Comparison of ENCODE assay signal across 13 cellular contexts in genomic region chr17:46108550-46109110, GRCh38.
DNase-seq lines count a peak whose midpoint lies in the region; ATAC-seq and TF ChIP-seq lines count a peak whose summit lies in the region.
"Had no signal": no experiment of that assay in that cellular context is flagged by ENCODE, and none has a peak within 500 bp of the region (broad histone marks: within the 10 kb centered on the region; RNA-seq: fewer than 3 reads in every experiment).

No MANE protein-coding gene starts in this region.

- peak overlapping the region; percentile 66 for H3K27ac Mint-ChIP-seq in CD8-positive, alpha-beta T cell
- peak overlapping the region; percentile 57 to 70 for H3K27ac Mint-ChIP-seq in effector memory CD8-positive, alpha-beta T cell
- H3K27ac Mint-ChIP-seq in natural killer cell, result peak overlapping the region; percentile 32 to 59

- H3K36me3 ChIP-seq in CD8-positive, alpha-beta T cell (ENCODE audit: insufficient read depth, low read length), result no peaks in the 10 kb centered on the region

- CTCF ChIA-PET in CD8-positive, alpha-beta T cell (lab: Charles Lee), result interaction anchor here (0.6 kb wide), 2 partner anchors 38 to 515 kb away, joined by 3 read pairs; no protein-coding TSS in a partner anchor

- DNase-seq in CD8-positive, alpha-beta T cell, result no peak
- peak; percentile 72 for DNase-seq in LNCaP clone FGC (ENCODE audit: low read depth)
- no peak for DNase-seq in effector memory CD8-positive, alpha-beta T cell
- DNase-seq in natural killer cell, result no peak
- DNase-seq in NCI-H748 treated with DMSO at 0.1 percent for 48 hours (lab: John Stamatoyannopoulos, UW), result no peak
- no peak for DNase-seq in NCI-H2029 treated with DMSO at 0.1 percent for 48 hours (lab: John Stamatoyannopoulos, UW)
- DNase-seq in AML-193 (lab: John Stamatoyannopoulos, UW), result no peak
- DNase-seq: activated CD4-positive, alpha-beta T cell treated with anti-CD3 and anti-CD28 coated beads, Interleukin-2, amount 50 U/mL, for 48 hours; DMS79 treated with DMSO at 0.1 percent for 48 hours; NCI-H345 had no signal

- H3K4me3 ChIP-seq in CD8-positive, alpha-beta T cell (ENCODE audit: low read depth, low read length), result no peak overlapping the region
- H3K4me3 ChIP-seq in LNCaP clone FGC (ENCODE audit: low read depth, low read length), result peak overlapping the region; percentile 33
- H3K4me3 ChIP-seq: skin epidermis had no signal

- TF ChIP-seq CTCF in CD8-positive, alpha-beta T cell (IDR thresholded peaks at IDR 0.05), result no peak
- TF ChIP-seq CTCF in LNCaP clone FGC (IDR thresholded peaks at IDR 0.05; ENCODE audit: control insufficient read depth, extremely low read depth, insufficient read depth), result no peak
- no peak for TF ChIP-seq CTCF in natural killer cell (IDR thresholded peaks at IDR 0.05)

- H3K36me3 Mint-ChIP-seq in CD8-positive, alpha-beta T cell, result peaks cover 3% of the 10 kb centered on the region
- H3K36me3 Mint-ChIP-seq in effector memory CD8-positive, alpha-beta T cell (ENCODE audit: insufficient read depth), result peaks cover 3% of the 10 kb centered on the region
- H3K36me3 Mint-ChIP-seq in natural killer cell, result no peaks in the 10 kb centered on the region

- H3K4me1 ChIP-seq in CD8-positive, alpha-beta T cell (ENCODE audit: insufficient read depth, low read length), result peaks cover 48% of the 10 kb centered on the region

- no peak overlapping the region for H3K27ac ChIP-seq in CD8-positive, alpha-beta T cell (ENCODE audit: low read depth, low read length)
- H3K27ac ChIP-seq: KMS-11, skin epidermis had no signal

- intact Hi-C loops in CD8-positive, alpha-beta T cell (cut with DNase I, micrococcal nuclease), result loop anchor here in 1 of 2 experiments (5.0 kb wide), 1 partner anchor 39 kb away; no protein-coding TSS in a partner anchor
- intact Hi-C loops in natural killer cell (cut with micrococcal nuclease), result loop anchor here (5.0 to 10.0 kb wide), 2 partner anchors 34 to 66 kb away; no protein-coding TSS in a partner anchor

- H3K4me3 Mint-ChIP-seq in CD8-positive, alpha-beta T cell, result peak overlapping the region; percentile 16
- H3K4me3 Mint-ChIP-seq in effector memory CD8-positive, alpha-beta T cell, result peak overlapping the region in 1 of 2 donors; percentile 15
- no peak overlapping the region for H3K4me3 Mint-ChIP-seq in natural killer cell

- H3K9me3 Mint-ChIP-seq in CD8-positive, alpha-beta T cell, result no peaks in the 10 kb centered on the region
- H3K9me3 Mint-ChIP-seq in effector memory CD8-positive, alpha-beta T cell, result no peaks in the 10 kb centered on the region
- no peaks in the 10 kb centered on the region for H3K9me3 Mint-ChIP-seq in natural killer cell

- peaks cover 90% of the 10 kb centered on the region for H3K4me1 Mint-ChIP-seq in CD8-positive, alpha-beta T cell (ENCODE audit: low read depth)
- H3K4me1 Mint-ChIP-seq in effector memory CD8-positive, alpha-beta T cell (ENCODE audit: low read depth in 2 of 2), result peaks cover 60 to 78% of the 10 kb centered on the region in 2 donors
- H3K4me1 Mint-ChIP-seq in natural killer cell, result peaks cover 86 to 90% of the 10 kb centered on the region in 2 donors

- H3K9me3 ChIP-seq in CD8-positive, alpha-beta T cell (ENCODE audit: low read length), result no peaks in the 10 kb centered on the region

- no peaks in the 10 kb centered on the region for H3K27me3 Mint-ChIP-seq in CD8-positive, alpha-beta T cell (ENCODE audit: low read depth)
- no peaks in the 10 kb centered on the region for H3K27me3 Mint-ChIP-seq in effector memory CD8-positive, alpha-beta T cell
- no peaks in the 10 kb centered on the region for H3K27me3 Mint-ChIP-seq in natural killer cell (ENCODE audit: low read depth in 2 of 2)

- H3K27me3 ChIP-seq in CD8-positive, alpha-beta T cell (ENCODE audit: insufficient read depth, low read length), result no peaks in the 10 kb centered on the region

- POLR2A ChIA-PET in CD8-positive, alpha-beta T cell (lab: Charles Lee), result interaction anchor here (0.6 to 1.3 kb wide), 3 partner anchors 8 to 18 kb away, joined by 3 to 4 read pairs (median 3); no protein-coding TSS in a partner anchor

- ATAC-seq in CD8-positive, alpha-beta T cell, result peak; percentile 48
- ATAC-seq in effector memory CD8-positive, alpha-beta T cell (replicated peaks), result peak; percentile 61
- ATAC-seq in natural killer cell, result peak in 2 of 3 donors; percentile 44 to 69
- no peak for ATAC-seq in GM18907 (IDR thresholded peaks at IDR 0.05; ENCODE audit: unreplicated experiment)
